15 cellular contexts compared by ENCODE assay signal in genomic region chr16:57997528-57998265, GRCh38. TPM values are rescaled to one million over a fixed set of nuclear protein-coding genes. Genes with fewer than 3 reads are reported as not detected.
DNase-seq lines count a peak whose midpoint lies in the region; TF ChIP-seq lines count a peak whose summit lies in the region.
"Had no signal": no experiment of that assay in that cellular context is flagged by ENCODE, and none has a peak within 500 bp of the region (broad histone marks: within the 10 kb centered on the region; RNA-seq: fewer than 3 reads in every experiment).

No MANE protein-coding gene starts in this region.

- H3K36me3 ChIP-seq in PC-9 (ENCODE audit: low read depth) = peaks cover 8% of the 10 kb centered on the region; the same call in 1 of the 2 replicates
- H3K36me3 ChIP-seq in mammary epithelial cell (ENCODE audit: insufficient read depth, low read length) = peaks cover 11% of the 10 kb centered on the region

- H3K9me3 ChIP-seq in PC-9 (ENCODE audit: insufficient read depth, low read depth) (no peaks in the 10 kb centered on the region), mammary epithelial cell (replicated peaks; ENCODE audit: insufficient read depth, low read length) (no peaks in the 10 kb centered on the region)
- H3K9me3 ChIP-seq: colonic mucosa, psoas muscle had no signal

- H3K4me1 Mint-ChIP-seq in T-helper 2 cell treated with Interferon-gamma antibody and Interleukin-4, amounts not matched to agents 5 μg/mL and 100 μg/mL, for 36 hours (ENCODE audit: low read depth) = peaks cover 48% of the 10 kb centered on the region
- H3K4me1 Mint-ChIP-seq in neural crest cell = peaks cover 28% of the 10 kb centered on the region

- H3F3A ChIP-seq in PC-9 (ENCODE audit: insufficient read depth, low read depth) = peaks cover 36% of the 10 kb centered on the region

- WGBS in mammary epithelial cell (ENCODE audit: low coverage, missing lambda C conversion rate) = 90% methylated on average over 22 of the region's 36 CpGs

- H3K27me3 ChIP-seq in PC-9 (ENCODE audit: insufficient read depth, low read depth) = no peaks in the 10 kb centered on the region
- H3K27me3 ChIP-seq in mammary epithelial cell (ENCODE audit: insufficient read depth, low read length) = no peaks in the 10 kb centered on the region
- H3K27me3 ChIP-seq: colonic mucosa had no signal

- intact Hi-C loops in PC-9 (cut with micrococcal nuclease; ENCODE audit: unreplicated experiment) = loop anchor here (2.0 to 5.0 kb wide), 2 partner anchors 80 to 201 kb away; no protein-coding TSS in a partner anchor
- intact Hi-C loops in mammary epithelial cell (cut with micrococcal nuclease) = loop anchor here (2.0 to 5.0 kb wide), 2 partner anchors 43 to 405 kb away; no protein-coding TSS in a partner anchor

- H4K20me1 ChIP-seq in PC-9 (ENCODE audit: insufficient read depth) (no peaks in the 10 kb centered on the region), mammary epithelial cell (ENCODE audit: insufficient read depth, low read length) (no peaks in the 10 kb centered on the region)

- H3K9ac ChIP-seq in mammary epithelial cell (ENCODE audit: insufficient read depth, low read length) = no peak overlapping the region

- H3K27ac Mint-ChIP-seq in T-helper 2 cell treated with Interferon-gamma antibody and Interleukin-4, amounts not matched to agents 5 μg/mL and 100 μg/mL, for 36 hours = peak overlapping the region; percentile 90
- H3K27ac Mint-ChIP-seq in neural crest cell (ENCODE audit: unreplicated experiment) = peak overlapping the region; percentile 43

- peak overlapping the region; percentile 87 for H3K4me3 Mint-ChIP-seq in T-helper 2 cell treated with Interferon-gamma antibody and Interleukin-4, amounts not matched to agents 5 μg/mL and 100 μg/mL, for 36 hours
- H3K4me3 Mint-ChIP-seq in neural crest cell = peak overlapping the region; percentile 57

- H3K4me1 ChIP-seq in PC-9 (replicated peaks; ENCODE audit: insufficient read depth) = peaks cover 59% of the 10 kb centered on the region
- H3K4me1 ChIP-seq in mammary epithelial cell (ENCODE audit: insufficient read depth, low read length) = peaks cover 47% of the 10 kb centered on the region
- H3K4me1 ChIP-seq: colonic mucosa had no signal

- no peaks in the 10 kb centered on the region for H3K9me2 ChIP-seq in PC-9 (ENCODE audit: insufficient read depth)

- H3K4me2 ChIP-seq in PC-9 (peak overlapping the region; percentile 100), mammary epithelial cell (ENCODE audit: insufficient read depth, low read depth, low read length) (peak overlapping the region; percentile 75)

- CTCF ChIA-PET in PC-9 (lab: Charles Lee) (interaction anchor here (0.6 kb wide), 1 partner anchor 100 kb away, joined by 3 read pairs; no protein-coding TSS in a partner anchor), mammary epithelial cell (lab: Charles Lee; ENCODE audit: low non-redundant PET) (no interaction called here)

- peaks cover 42% of the 10 kb centered on the region for H3K36me3 Mint-ChIP-seq in T-helper 2 cell treated with Interferon-gamma antibody and Interleukin-4, amounts not matched to agents 5 μg/mL and 100 μg/mL, for 36 hours (ENCODE audit: low read depth)
- H3K36me3 Mint-ChIP-seq in neural crest cell (ENCODE audit: low read depth) = peaks cover 3% of the 10 kb centered on the region

- H3K4me3 ChIP-seq in PC-9 = peak overlapping the region; percentile 89; the same call in 1 of the 2 replicates
- no peak overlapping the region for H3K4me3 ChIP-seq in mammary epithelial cell (replicated peaks in 1 of 3; ENCODE audit: insufficient read depth in 1 of 3, low read depth in 2 of 3, low read length in 3 of 3)
- no peak overlapping the region for H3K4me3 ChIP-seq in foreskin fibroblast (ENCODE audit: low read depth in 1 of 2, low read length in 2 of 2)
- H3K4me3 ChIP-seq: colonic mucosa, psoas muscle had no signal

- H3K27ac ChIP-seq in PC-9 = peak overlapping the region; percentile 42
- H3K27ac ChIP-seq in mammary epithelial cell (ENCODE audit: insufficient read depth, low read depth, low read length) = peak overlapping the region; percentile 10
- H3K27ac ChIP-seq: colonic mucosa, psoas muscle had no signal

- in situ Hi-C loops in mammary epithelial cell (cut with MboI; ENCODE audit: low sequenced_read_pairs in 2 of 2) = no loop called here

- H3K79me2 ChIP-seq in PC-9 (ENCODE audit: low read depth) (peaks cover 34% of the 10 kb centered on the region), mammary epithelial cell (ENCODE audit: insufficient read depth, low read length) (peaks cover 31% of the 10 kb centered on the region)

- H3K9me3 Mint-ChIP-seq in T-helper 2 cell treated with Interferon-gamma antibody and Interleukin-4, amounts not matched to agents 5 μg/mL and 100 μg/mL, for 36 hours = no peaks in the 10 kb centered on the region
- H3K9me3 Mint-ChIP-seq in neural crest cell = no peaks in the 10 kb centered on the region

- DNase-seq in T-helper 2 cell treated with Interferon-gamma antibody and Interleukin-4, amounts not matched to agents 5 μg/mL and 100 μg/mL, for 36 hours (ENCODE audit: low spot score) = no peak
- DNase-seq in T-helper 2 cell (no peak), PC-9 (no peak), mammary epithelial cell (no peak), neural crest cell (ENCODE audit: low read depth, low spot score) (no peak), mucosa of gallbladder (ENCODE audit: low spot score) (no peak), foreskin fibroblast (no peak), Kasumi-1 (lab: John Stamatoyannopoulos, UW) (no peak)
- DNase-seq: head of caudate nucleus, midbrain, NCI-H1694, NCI-H510A, OCI-M1, psoas muscle had no signal

- TF ChIP-seq CTCF in PC-9 (conservative IDR thresholded peaks at IDR 0.05) (no peak), mammary epithelial cell (conservative IDR thresholded peaks at IDR 0.05 in 1 of 2, IDR thresholded peaks at IDR 0.05 in 1 of 2; ENCODE audit: extremely low read depth in 1 of 2, insufficient read depth in 1 of 2, low read depth in 1 of 2, low read length in 2 of 2) (no peak), neural crest cell (conservative IDR thresholded peaks at IDR 0.05) (no peak), foreskin fibroblast (IDR thresholded peaks at IDR 0.05; ENCODE audit: low read depth, low read length) (no peak)

- BruUV-seq in PC-9 (replicated peaks; lab: Mats Ljungman, UMichigan) = no TSS peak
- BruUV-seq in mammary epithelial cell (replicated peaks; lab: Mats Ljungman, UMichigan) = no TSS peak

- POLR2A ChIA-PET in PC-9 (lab: Charles Lee; ENCODE audit: unreplicated experiment) = no interaction called here

- dilution Hi-C loops in mammary epithelial cell (cut with HindIII; ENCODE audit: low sequenced_read_pairs) = no loop called here

- H3K27me3 Mint-ChIP-seq in T-helper 2 cell treated with Interferon-gamma antibody and Interleukin-4, amounts not matched to agents 5 μg/mL and 100 μg/mL, for 36 hours (ENCODE audit: low read depth) = no peaks in the 10 kb centered on the region
- H3K27me3 Mint-ChIP-seq in neural crest cell (ENCODE audit: low read depth) = no peaks in the 10 kb centered on the region

- H2AFZ ChIP-seq in PC-9 (no peak overlapping the region), mammary epithelial cell (ENCODE audit: low read depth, low read length) (no peak overlapping the region)

RNA-seq across cellular contexts. Expression of gene ZNF319, which starts 2.8 kb away (rescaled TPM):
- total RNA-seq in PC-9 (2021) (9.9 and 11.0 TPM in 2 replicates), mammary epithelial cell (10 to 100 TPM in 1 of 2 donors, 1 to 10 TPM in 1; 7.2 to 13.1 TPM), neural crest cell (13.9 and 15.5 TPM in 2 replicates), mucosa of gallbladder (12.1 TPM)
- polyA plus RNA-seq in mammary epithelial cell = 5.2 TPM
- 28.0 TPM for polyA minus RNA-seq in mammary epithelial cell

RNA-seq across cellular contexts. Expression of gene USB1, which starts 3.5 kb away (rescaled TPM):
- total RNA-seq in PC-9 (2021) (65.8 and 66.0 TPM in 2 replicates), mammary epithelial cell (10 to 100 TPM; 36.2 to 61.1 TPM), neural crest cell (74.8 and 77.5 TPM in 2 replicates), mucosa of gallbladder (42.4 TPM)
- polyA plus RNA-seq in mammary epithelial cell = 66.0 TPM
- 105 TPM for polyA minus RNA-seq in mammary epithelial cell

RNA-seq across cellular contexts. Expression of gene CNGB1, which starts 26.8 kb away (rescaled TPM):
- total RNA-seq in PC-9 (2021) (1.1 and 2.6 TPM in 2 replicates), mammary epithelial cell (under 1 TPM in 1 of 2 donors, not detected in 1; 0.17 TPM), neural crest cell (0.21 and 0.57 TPM in 2 replicates), mucosa of gallbladder (0.29 TPM)
- polyA plus RNA-seq in mammary epithelial cell = 0.18 TPM
- 0.62 TPM for polyA minus RNA-seq in mammary epithelial cell
- total RNA-seq: psoas muscle had no signal
- polyA plus RNA-seq: psoas muscle had no signal

RNA-seq across cellular contexts. Expression of gene MMP15, which starts 27.9 kb away (rescaled TPM):
- 20.1 and 23.9 TPM in 2 replicates for total RNA-seq in PC-9 (2021)
- 10 to 100 TPM in 1 of 2 donors, 1 to 10 TPM in 1; 7.4 to 17.3 TPM for total RNA-seq in mammary epithelial cell
- 3.9 TPM for polyA plus RNA-seq in mammary epithelial cell
- polyA minus RNA-seq in mammary epithelial cell = 4.1 TPM
- 36.6 and 38.9 TPM in 2 replicates for total RNA-seq in neural crest cell
- total RNA-seq in mucosa of gallbladder = 109 TPM
